In the genomic region with DNA sequence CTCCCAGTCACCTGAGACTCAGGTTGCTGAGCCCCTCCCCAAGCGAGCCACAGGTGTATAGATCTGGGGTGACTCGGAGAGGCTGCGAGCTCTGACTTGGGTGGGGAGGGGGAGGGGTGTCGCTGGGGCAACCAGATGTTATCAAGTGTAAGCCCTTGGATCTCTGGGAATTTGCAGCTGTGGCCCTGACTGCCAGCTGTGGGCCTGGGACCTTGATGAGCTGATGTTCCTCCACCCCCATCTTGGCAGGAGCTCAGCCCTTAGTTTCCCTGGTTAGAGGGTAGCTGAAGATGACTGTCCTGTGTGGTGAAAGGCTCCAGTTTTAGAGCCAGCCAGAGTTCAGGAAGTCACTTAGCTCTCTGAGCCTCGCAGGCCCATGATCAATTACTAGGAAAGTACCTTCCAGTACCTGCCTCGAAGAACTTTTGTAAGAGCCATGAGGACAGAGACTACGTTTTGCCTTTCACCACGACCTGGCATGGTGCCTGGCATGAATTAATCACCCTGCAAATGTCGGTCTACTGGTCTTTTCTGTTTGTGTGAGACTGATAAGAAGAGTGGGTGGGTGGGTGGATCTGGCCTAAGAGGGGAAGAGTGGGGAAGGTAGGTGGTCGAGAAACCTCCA, we compare ENCODE assay signal across 8 cellular contexts. TPM values are rescaled to one million over a fixed set of nuclear protein-coding genes. Genes with fewer than 3 reads are reported as not detected.
DNase-seq lines count a peak whose midpoint lies in the region; ATAC-seq and TF ChIP-seq lines count a peak whose summit lies in the region.

No MANE protein-coding gene starts in this region.

- H3K27me3 ChIP-seq in SJSA1 (replicated peaks) (no peaks in the 10 kb centered on the region), spleen (replicated peaks in 1 of 7) (no peaks in the 10 kb centered on the region)

- H3K27ac ChIP-seq in SJSA1 = peak overlapping the region; percentile 31
- no peak overlapping the region for H3K27ac ChIP-seq in spleen

- H3K4me1 ChIP-seq in SJSA1 (replicated peaks) (peaks cover 72% of the 10 kb centered on the region), spleen (peaks cover 0 to 21% (median 10%) of the 10 kb centered on the region in 6 donors)

- no peak for ATAC-seq in GM21447 (IDR thresholded peaks at IDR 0.05; ENCODE audit: unreplicated experiment)

- H3K36me3 ChIP-seq in SJSA1 (peaks cover 51% of the 10 kb centered on the region), spleen (no peaks in the 10 kb centered on the region)

- WGBS in spleen, 5 donors = 30 to 53% (median 50%) methylated on average over 6 to 10 of the region's 10 CpGs

- H3K4me3 ChIP-seq in SJSA1 (no peak overlapping the region), spleen (no peak overlapping the region)

- intact Hi-C loops in spleen (cut with DNase I; ENCODE audit: low total_unique reads) = no loop called here

- peak; percentile 18 for DNase-seq in SIG-M5 treated with dmso at 0.1 percent for 504 hours (lab: John Stamatoyannopoulos, UW; ENCODE audit: unreplicated experiment)
- no peak for DNase-seq in SIG-M5 (lab: John Stamatoyannopoulos, UW)
- peak in 1 of 2 experiments; percentile 59 for DNase-seq in SJSA1 (ENCODE audit: low read depth in 1 of 2, low spot score in 2 of 2)
- DNase-seq in fibroblast of peridontal ligament (ENCODE audit: extremely low read depth) = peak; percentile 74
- peak; percentile 20 to 43 for DNase-seq in stimulated activated CD4-positive, alpha-beta T cell treated with anti-CD3 and anti-CD28 coated beads, Interleukin-4, amount 100 ng/mL, for 4 hours
- DNase-seq in spleen = no peak
- DNase-seq in middle frontal gyrus (ENCODE audit: extremely low spot score, low spot score) = no peak

- H3K9me3 ChIP-seq in SJSA1 (replicated peaks) (no peaks in the 10 kb centered on the region), spleen (no peaks in the 10 kb centered on the region)

- TF ChIP-seq CTCF in spleen (IDR thresholded peaks at IDR 0.05 in 8 of 11, conservative IDR thresholded peaks at IDR 0.05 in 3 of 11) = no peak

- no peak for TF ChIP-seq POLR2A in spleen (IDR thresholded peaks at IDR 0.05)

RNA-seq across cellular contexts. Expression of a gene that starts 55.8 kb away (rescaled TPM):
- total RNA-seq in SJSA1 (2014; rRNA removed; shearing (Covaris generic)) = 94.4 and 117 TPM in 2 replicates
- total RNA-seq in spleen = 100 to 1,000 TPM in 1 of 7 donors, 10 to 100 TPM in 6; 46.5 to 112 (median 60.2) TPM
- 10 to 100 TPM; 25.7 to 28.7 (median 27.8) TPM for polyA plus RNA-seq in spleen

RNA-seq across cellular contexts. Expression of a gene that starts 56.1 kb away (rescaled TPM):
- total RNA-seq in SJSA1 (2014; rRNA removed; shearing (Covaris generic)) = 27.5 and 67.8 TPM in 2 replicates
- 10 to 100 TPM; 44.1 to 76.3 (median 56.8) TPM for total RNA-seq in spleen
- 10 to 100 TPM; 15.5 to 25.8 (median 17.4) TPM for polyA plus RNA-seq in spleen

RNA-seq across cellular contexts. Expression of a gene that starts 58.8 kb away (rescaled TPM):
- 167 and 209 TPM in 2 replicates for total RNA-seq in SJSA1 (2014; rRNA removed; shearing (Covaris generic))
- 1 to 10 TPM; 1.3 to 9.2 (median 6.5) TPM for total RNA-seq in spleen
- polyA plus RNA-seq in spleen = 1 to 10 TPM; 1.2 to 4.5 (median 1.7) TPM

Comparison
In these comparisons a context has a peak if more than half of its experiments do, and no peak if none do; other contexts are left out.
1. DNase-seq: peak in SIG-M5 treated with dmso at 0.1 percent for 504 hours (single experiment), fibroblast of peridontal ligament (single experiment) and stimulated activated CD4-positive, alpha-beta T cell treated with anti-CD3 and anti-CD28 coated beads, Interleukin-4, amount 100 ng/mL, for 4 hours (2 of 2); none in SIG-M5 (single experiment), spleen (single experiment) and middle frontal gyrus (single experiment).
2. RNA of a gene that starts 58.8 kb away (total RNA-seq): 167 to 209 TPM in SJSA1; 1.3 to 9.2 TPM in spleen; every median in the first group is over 10 times any median in the second.